10 cellular contexts compared by ENCODE assay signal in genomic region chr16:11252482-11252931, GRCh38. TPM values are rescaled to one million over a fixed set of nuclear protein-coding genes. Genes with fewer than 3 reads are reported as not detected.
A peak's percentile ranks its signal among the peaks of the same experiment; 100 is the strongest.
DNase-seq lines count a peak whose midpoint lies in the region; ATAC-seq and TF ChIP-seq lines count a peak whose summit lies in the region.
"Had no signal": no experiment of that assay in that cellular context is flagged by ENCODE, and none has a peak within 500 bp of the region (broad histone marks: within the 10 kb centered on the region; RNA-seq: fewer than 3 reads in every experiment).

No MANE protein-coding gene starts in this region.

- peak overlapping the region; percentile 91 for H3K4me3 Mint-ChIP-seq in T-helper 17 cell
- peak overlapping the region; percentile 92 for H3K4me3 Mint-ChIP-seq in dendritic cell treated with granulocyte-macrophage colony-stimulating factor and Interleukin-4, amounts not matched to agents 40 ng/mL and 50 ng/mL, for 4 days

- DNase-seq in GM12865 (ENCODE audit: low read depth) (no peak), T-helper 17 cell (no peak), anterior cingulate cortex (lab: John Stamatoyannopoulos, UW) (no peak), NCI-H226 (no peak)
- DNase-seq in stimulated activated CD4-positive, alpha-beta T cell treated with anti-CD3 and anti-CD28 coated beads, Interleukin-2, amount 100 ng/mL, for 24 hours = peak; percentile 38 to 47
- DNase-seq: Calu3 had no signal

- no peaks in the 10 kb centered on the region for H3K9me3 Mint-ChIP-seq in dendritic cell treated with granulocyte-macrophage colony-stimulating factor and Interleukin-4, amounts not matched to agents 40 ng/mL and 50 ng/mL, for 4 days

- peaks cover 38% of the 10 kb centered on the region for H3K4me1 Mint-ChIP-seq in T-helper 17 cell
- peaks cover 39% of the 10 kb centered on the region for H3K4me1 Mint-ChIP-seq in dendritic cell treated with granulocyte-macrophage colony-stimulating factor and Interleukin-4, amounts not matched to agents 40 ng/mL and 50 ng/mL, for 4 days (ENCODE audit: low read depth)

- H3K27me3 Mint-ChIP-seq in T-helper 17 cell = no peaks in the 10 kb centered on the region
- H3K27me3 Mint-ChIP-seq in dendritic cell treated with granulocyte-macrophage colony-stimulating factor and Interleukin-4, amounts not matched to agents 40 ng/mL and 50 ng/mL, for 4 days = no peaks in the 10 kb centered on the region

- TF ChIP-seq CTCF in GM12865 (IDR thresholded peaks at IDR 0.05; ENCODE audit: insufficient read depth, low read depth, low read length, missing control alignments) = no peak

- H3K36me3 Mint-ChIP-seq in T-helper 17 cell (ENCODE audit: low read depth) = peaks cover 2% of the 10 kb centered on the region
- peaks cover 47% of the 10 kb centered on the region for H3K36me3 Mint-ChIP-seq in dendritic cell treated with granulocyte-macrophage colony-stimulating factor and Interleukin-4, amounts not matched to agents 40 ng/mL and 50 ng/mL, for 4 days (ENCODE audit: low read depth)

- H3K4me3 ChIP-seq in GM12865 (ENCODE audit: low read depth, low read length) = peak overlapping the region; percentile 68

- ATAC-seq in T-helper 17 cell (no peak), GM21526 (IDR thresholded peaks at IDR 0.05; ENCODE audit: low FRiP score, unreplicated experiment) (no peak)

- H3K9me3 ChIP-seq in T-helper 17 cell (ENCODE audit: control insufficient read depth, low read length, poor library complexity, severe bottlenecking) = no peaks in the 10 kb centered on the region

- peak overlapping the region; percentile 97 for H3K27ac Mint-ChIP-seq in T-helper 17 cell
- H3K27ac Mint-ChIP-seq in dendritic cell treated with granulocyte-macrophage colony-stimulating factor and Interleukin-4, amounts not matched to agents 40 ng/mL and 50 ng/mL, for 4 days = peak overlapping the region; percentile 99

- intact Hi-C loops in dendritic cell treated with granulocyte-macrophage colony-stimulating factor and Interleukin-4, amounts not matched to agents 40 ng/mL and 50 ng/mL, for 4 days (cut with micrococcal nuclease) = loop anchor here (1.0 to 10.0 kb wide), 3 partner anchors 70 to 287 kb away; no protein-coding TSS in a partner anchor

RNA-seq across cellular contexts. Expression of gene SOCS1, which starts 3.5 kb away (rescaled TPM):
- total RNA-seq in T-helper 17 cell = 10 to 100 TPM; 42.1 to 49.5 TPM

RNA-seq across cellular contexts. Expression of gene TNP2, which starts 16.6 kb away (rescaled TPM):
- not detected for total RNA-seq in T-helper 17 cell
- total RNA-seq: Calu3, chondrocyte, ureter had no signal

RNA-seq across cellular contexts. Expression of gene PRM3, which starts 20.9 kb away (rescaled TPM):
- not detected for total RNA-seq in T-helper 17 cell
- total RNA-seq: Calu3, chondrocyte, ureter had no signal

RNA-seq across cellular contexts. Expression of gene PRM2, which starts 23.8 kb away (rescaled TPM):
- not detected for total RNA-seq in T-helper 17 cell
- total RNA-seq: Calu3, chondrocyte, ureter had no signal

RNA-seq across cellular contexts. Expression of gene PRM1, which starts 28.6 kb away (rescaled TPM):
- total RNA-seq in T-helper 17 cell = not detected
- total RNA-seq: Calu3, chondrocyte, ureter had no signal

Comparison
In these comparisons a context has a peak if more than half of its experiments do, and no peak if none do; other contexts are left out.
1. DNase-seq: peak in stimulated activated CD4-positive, alpha-beta T cell treated with anti-CD3 and anti-CD28 coated beads, Interleukin-2, amount 100 ng/mL, for 24 hours (2 of 2); none in GM12865 (single experiment), T-helper 17 cell (0 of 3), anterior cingulate cortex (0 of 58) and NCI-H226 (single experiment).